Comparison of ENCODE assay signal across 8 cellular contexts in genomic region chr22:46798366-46799057, GRCh38. TPM values are rescaled to one million over a fixed set of nuclear protein-coding genes. Genes with fewer than 3 reads are reported as not detected.
DNase-seq lines count a peak whose midpoint lies in the region; ATAC-seq and TF ChIP-seq lines count a peak whose summit lies in the region.

No MANE protein-coding gene starts in this region.

- peak; percentile 83 for ATAC-seq in left lung

- no peaks in the 10 kb centered on the region for H3K9me3 Mint-ChIP-seq in activated CD4-positive, alpha-beta T cell treated with anti-CD3 and anti-CD28 coated beads, Interleukin-2, amount 10 ng/mL, durations not matched to agents 24 days and 14 days

- in situ Hi-C loops in ACHN (cut with HindIII; ENCODE audit: low pct_ligation_motif_present, low pct_unique_long_range_greater_than_20kb, low sequenced_read_pairs) = no loop called here

- H3K4me1 Mint-ChIP-seq in activated CD4-positive, alpha-beta T cell treated with anti-CD3 and anti-CD28 coated beads, Interleukin-2, amount 10 ng/mL, durations not matched to agents 24 days and 14 days = peaks cover 17% of the 10 kb centered on the region

- H3K9me3 ChIP-seq in left lung = no peaks in the 10 kb centered on the region

- peaks cover 0 to 17% of the 10 kb centered on the region in 2 donors for H3K4me1 ChIP-seq in left lung

- peaks cover 47% of the 10 kb centered on the region for H3K36me3 Mint-ChIP-seq in activated CD4-positive, alpha-beta T cell treated with anti-CD3 and anti-CD28 coated beads, Interleukin-2, amount 10 ng/mL, durations not matched to agents 24 days and 14 days (ENCODE audit: low read depth)

- H3K4me3 ChIP-seq in left lung = no peak overlapping the region

- H3K27me3 Mint-ChIP-seq in activated CD4-positive, alpha-beta T cell treated with anti-CD3 and anti-CD28 coated beads, Interleukin-2, amount 10 ng/mL, durations not matched to agents 24 days and 14 days = no peaks in the 10 kb centered on the region

- TF ChIP-seq CTCF in GM20000 (IDR thresholded peaks at IDR 0.05; ENCODE audit: extremely low read depth, missing control alignments) (peak; percentile 90), left lung (IDR thresholded peaks at IDR 0.05) (peak; percentile 88 to 95)

- intact Hi-C loops in activated CD4-positive, alpha-beta T cell treated with anti-CD3 and anti-CD28 coated beads, Interleukin-2, amount 10 ng/mL, durations not matched to agents 24 days and 14 days (cut with micrococcal nuclease) = no loop called here
- intact Hi-C loops in left lung (cut with DNase I) = no loop called here

- DNase-seq in ACHN (peak; percentile 61), GM20000 (ENCODE audit: low spot score) (peak; percentile 83), NCI-H226 (peak; percentile 20), left lung (peak; percentile 76 to 92), NCI-H2081 treated with DMSO at 0.1 percent for 48 hours (lab: John Stamatoyannopoulos, UW) (no peak)
- DNase-seq in activated CD4-positive, alpha-beta T cell treated with anti-CD3 and anti-CD28 coated beads, Interleukin-2, amount 10 ng/mL, durations not matched to agents 24 days and 14 days = peak; percentile 93
- DNase-seq in stimulated activated CD4-positive, alpha-beta T cell treated with anti-CD3 and anti-CD28 coated beads, Interleukin-4, amount 100 ng/mL, for 4 hours = peak; percentile 60 to 73

- H3K27ac Mint-ChIP-seq in activated CD4-positive, alpha-beta T cell treated with anti-CD3 and anti-CD28 coated beads, Interleukin-2, amount 10 ng/mL, durations not matched to agents 24 days and 14 days = peak overlapping the region; percentile 90

- peaks cover 0 to 86% of the 10 kb centered on the region in 2 donors for H3K36me3 ChIP-seq in left lung

- no peaks in the 10 kb centered on the region for H3K27me3 ChIP-seq in left lung

- H3K4me3 Mint-ChIP-seq in activated CD4-positive, alpha-beta T cell treated with anti-CD3 and anti-CD28 coated beads, Interleukin-2, amount 10 ng/mL, durations not matched to agents 24 days and 14 days = no peak overlapping the region

- H3K27ac ChIP-seq in cingulate gyrus (ENCODE audit: low read depth, low read length) (peak overlapping the region; percentile 29), left lung (no peak overlapping the region)

RNA-seq across cellular contexts. Expression of gene TBC1D22A, which starts 36.1 kb away (rescaled TPM):
- 39.2 and 41.0 TPM in 2 replicates for total RNA-seq in activated CD4-positive, alpha-beta T cell treated with anti-CD3 and anti-CD28 coated beads, Interleukin-2, amount 10 ng/mL, durations not matched to agents 24 days and 14 days
- total RNA-seq in left lung = 10 to 100 TPM; 27.3 to 33.5 TPM
